12 cellular contexts compared by ENCODE assay signal in genomic region chr14:90642239-90642717, GRCh38.
DNase-seq lines count a peak whose midpoint lies in the region; ATAC-seq, FAIRE-seq and TF ChIP-seq lines count a peak whose summit lies in the region.
"Had no signal": no experiment of that assay in that cellular context is flagged by ENCODE, and none has a peak within 500 bp of the region (broad histone marks: within the 10 kb centered on the region; RNA-seq: fewer than 3 reads in every experiment).

No MANE protein-coding gene starts in this region.

- no peak for TF ChIP-seq POLR2A in K562 (conservative IDR thresholded peaks at IDR 0.05)

- no peak overlapping the region for H3K9ac ChIP-seq in K562 (ENCODE audit: insufficient read depth in 1 of 2, low read depth in 2 of 2, low read length in 2 of 2)

- intact Hi-C loops in Caco-2 (cut with micrococcal nuclease; ENCODE audit: unreplicated experiment) (loop anchor here (1.0 to 5.0 kb wide), 2 partner anchors 20 to 45 kb away; no protein-coding TSS in a partner anchor), K562 (cut with micrococcal nuclease) (no loop called here), left ventricle myocardium superior (cut with micrococcal nuclease) (no loop called here)

- no peak overlapping the region for H3K27ac ChIP-seq in K562 (ENCODE audit: extremely low read depth, low read depth, low read length)
- H3K27ac ChIP-seq: epithelial cell of prostate had no signal

- POLR2A ChIA-PET in Caco-2 (lab: Charles Lee): no interaction called here
- POLR2A ChIA-PET in K562 (lab: Yijun Ruan, JAX): no interaction called here

- no peak overlapping the region for H2AFZ ChIP-seq in K562 (ENCODE audit: low read depth, low read length)

- H3K9me3 ChIP-seq in Caco-2 (no peaks in the 10 kb centered on the region), K562 (replicated peaks; ENCODE audit: control insufficient read depth, insufficient read depth, low read depth, low read length) (no peaks in the 10 kb centered on the region)

- H3K36me3 Mint-ChIP-seq in Caco-2 (ENCODE audit: insufficient read depth, unreplicated experiment) (peaks cover 11% of the 10 kb centered on the region), neural crest cell (ENCODE audit: low read depth) (peaks cover 10% of the 10 kb centered on the region)

- ATAC-seq in K562: no peak
- peak; percentile 79 for ATAC-seq in left ventricle myocardium superior
- no peak for ATAC-seq in GM21737 (IDR thresholded peaks at IDR 0.05; ENCODE audit: unreplicated experiment)

- H3K9me3 Mint-ChIP-seq in Caco-2 (ENCODE audit: unreplicated experiment) (no peaks in the 10 kb centered on the region), neural crest cell (no peaks in the 10 kb centered on the region)

- no TSS peak for BruUV-seq in Caco-2 (replicated peaks; lab: Mats Ljungman, UMichigan)
- BruUV-seq in K562 (replicated peaks; lab: Mats Ljungman, UMichigan): no TSS peak

- H3K4me1 Mint-ChIP-seq in Caco-2 (ENCODE audit: low read depth, unreplicated experiment) (peaks cover 22% of the 10 kb centered on the region), neural crest cell (peaks cover 64% of the 10 kb centered on the region)

- H3K27me3 Mint-ChIP-seq in Caco-2 (ENCODE audit: insufficient read depth, unreplicated experiment) (no peaks in the 10 kb centered on the region), neural crest cell (ENCODE audit: low read depth) (no peaks in the 10 kb centered on the region)

- no peaks in the 10 kb centered on the region for H3K9me1 ChIP-seq in K562 (ENCODE audit: control insufficient read depth, insufficient read depth, low read length)

- H4K20me1 ChIP-seq in K562 (replicated peaks; ENCODE audit: control insufficient read depth, insufficient read depth, low read length): no peaks in the 10 kb centered on the region

- H3K4me1 ChIP-seq in Caco-2 (peaks cover 50% of the 10 kb centered on the region), K562 (replicated peaks in 1 of 2; ENCODE audit: control insufficient read depth in 2 of 2, insufficient read depth in 2 of 2, low read length in 2 of 2) (no peaks in the 10 kb centered on the region)

- H3K4me3 Mint-ChIP-seq in Caco-2 (ENCODE audit: unreplicated experiment) (no peak overlapping the region), neural crest cell (peak overlapping the region; percentile 44)

- no peaks in the 10 kb centered on the region for H3K27me3 ChIP-seq in Caco-2 (replicated peaks; ENCODE audit: control insufficient read depth, insufficient read depth, low read length)
- H3K27me3 ChIP-seq in K562 (ENCODE audit: control insufficient read depth in 2 of 2, insufficient read depth in 2 of 2, low read length in 2 of 2): no peaks in the 10 kb centered on the region

- no peak for TF ChIP-seq EP300 in K562 (IDR thresholded peaks at IDR 0.05; ENCODE audit: low read length)

- no peak for TF ChIP-seq CTCF in Caco-2 (IDR thresholded peaks at IDR 0.05; ENCODE audit: insufficient read depth in 1 of 2, low read depth in 1 of 2, low read length in 1 of 2, severe bottlenecking in 1 of 2, unreplicated experiment in 1 of 2)
- TF ChIP-seq CTCF in K562 (IDR thresholded peaks at IDR 0.05 in 2 of 3, conservative IDR thresholded peaks at IDR 0.05 in 1 of 3; ENCODE audit: insufficient read depth in 2 of 3, low read depth in 1 of 3, low read length in 3 of 3): no peak
- no peak for TF ChIP-seq CTCF in neural crest cell (conservative IDR thresholded peaks at IDR 0.05)

- CTCF ChIA-PET in Caco-2 (lab: Charles Lee) (interaction anchor here (1.0 to 1.3 kb wide), 3 partner anchors 15 to 341 kb away, joined by 3 to 4 read pairs (median 3); no protein-coding TSS in a partner anchor), K562 (lab: Yijun Ruan, JAX; ENCODE audit: low intra/inter-chr PET ratio) (no interaction called here)

- H3K36me3 ChIP-seq in Caco-2 (ENCODE audit: control insufficient read depth, insufficient read depth, low read length): no peaks in the 10 kb centered on the region
- H3K36me3 ChIP-seq in K562 (ENCODE audit: control insufficient read depth, insufficient read depth, low read length): peaks cover 22% of the 10 kb centered on the region; the same call in 2 of the 3 replicates

- no peak overlapping the region for H3K4me3 ChIP-seq in Caco-2 (ENCODE audit: low read depth, low read length)
- no peak overlapping the region for H3K4me3 ChIP-seq in K562

- FAIRE-seq in K562 (lab: Jason Lieb, UNC): no peak

- WGBS in K562 (ENCODE audit: insufficient coverage, low coverage, missing lambda C conversion rate): 51% methylated on average over 3 of the region's 3 CpGs

- peak overlapping the region; percentile 45 for H3K27ac Mint-ChIP-seq in Caco-2 (ENCODE audit: unreplicated experiment)
- H3K27ac Mint-ChIP-seq in neural crest cell (ENCODE audit: unreplicated experiment): peak overlapping the region; percentile 76

- in situ Hi-C loops in K562 (cut with MboI): no loop called here

- DNase-seq in Caco-2 (peak; percentile 46 to 71), K562 (ENCODE audit: extremely low read depth in 1 of 4, low spot score in 3 of 4) (no peak), left ventricle myocardium superior (no peak), neural crest cell (ENCODE audit: low read depth, low spot score) (peak; percentile 27), NCI-H226 (no peak), H4 (ENCODE audit: low spot score) (no peak), mesenteric fat pad (ENCODE audit: low spot score) (no peak)
- DNase-seq: activated CD4-positive, alpha-beta T cell treated with anti-CD3 and anti-CD28 coated beads for 48 hours; NCI-H187; SHP77 had no signal

- no peak for TF ChIP-seq RAD21 in K562 (CRISPR knock-in tag; conservative IDR thresholded peaks at IDR 0.05 in 1 of 2, IDR thresholded peaks at IDR 0.05 in 1 of 2)

- H3K4me2 ChIP-seq in K562 (ENCODE audit: insufficient read depth, low read length): no peak overlapping the region

- H3K79me2 ChIP-seq in K562 (ENCODE audit: control insufficient read depth, insufficient read depth, low read length): no peaks in the 10 kb centered on the region

TF ChIP-seq in K562, 482 proteins besides CTCF, POLR2A, EP300 and RAD21:
- peak; percentile 54; the same call in 1 of the 2 replicates for TF ChIP-seq FOXJ2 (tag; IDR thresholded peaks at IDR 0.05)
- no peak for TF ChIP-seq OTX1 (CRISPR knock-in tag; IDR thresholded peaks at IDR 0.05)
- no peak for TF ChIP-seq STAG1 (CRISPR knock-in tag; IDR thresholded peaks at IDR 0.05; ENCODE audit: borderline replicate concordance)
- TF ChIP-seq ZNF79 (CRISPR knock-in tag; IDR thresholded peaks at IDR 0.05; ENCODE audit: low read depth): no peak
- no peak for TF ChIP-seq HDAC6 (IDR thresholded peaks at IDR 0.05; ENCODE audit: low read depth, low read length)
- no peak for TF ChIP-seq ZNF583 (CRISPR knock-in tag; IDR thresholded peaks at IDR 0.05)
- TF ChIP-seq FOXJ3 (CRISPR knock-in tag; IDR thresholded peaks at IDR 0.05): no peak
- TF ChIP-seq TRIM24 (IDR thresholded peaks at IDR 0.05): no peak

Comparison
In these comparisons a context has a peak if more than half of its experiments do, and no peak if none do; other contexts are left out.
1. DNase-seq: peak in Caco-2 (2 of 2) and neural crest cell (single experiment); none in K562 (0 of 4), left ventricle myocardium superior (single experiment), NCI-H226 (single experiment), H4 (single experiment) and mesenteric fat pad (single experiment).